Comparison of ENCODE assay signal across 7 cellular contexts in genomic region chr3:12630843-12631242, GRCh38. TPM values are rescaled to one million over a fixed set of nuclear protein-coding genes. Genes with fewer than 3 reads are reported as not detected.
DNase-seq lines count a peak whose midpoint lies in the region; ATAC-seq and TF ChIP-seq lines count a peak whose summit lies in the region.
"Not testable (repeated sequence)": the region's sequence is repeated elsewhere in the genome, so short reads cannot be mapped to it uniquely, and the experiment has no call there.

No MANE protein-coding gene starts in this region.

- not testable (repeated sequence) for H2BK5ac ChIP-seq in trophoblast cell (ENCODE audit: low read depth, low read length, poor library complexity)

- peak overlapping the region; percentile 21 for H3K4ac ChIP-seq in trophoblast cell (ENCODE audit: low read depth, low read length)

- H3K79me2 ChIP-seq in Karpas-422 (ENCODE audit: low read length) (peaks cover 97% of the 10 kb centered on the region), trophoblast cell (ENCODE audit: control insufficient read depth, insufficient read depth, low read length, poor library complexity) (peaks cover 14% of the 10 kb centered on the region)

- H3K9ac ChIP-seq in Karpas-422 (ENCODE audit: low read length); trophoblast cell (ENCODE audit: low read length): not testable (repeated sequence)

- 87 to 92% (median 91%) methylated on average over 7 of the region's 7 CpGs for WGBS in heart left ventricle, 4 donors
- WGBS in trophoblast cell (ENCODE audit: extremely low coverage, insufficient coverage, insufficient read length) = no CpG with 5 or more reads among the region's 7 CpGs

- H3K9me2 ChIP-seq in Karpas-422 (replicated peaks; ENCODE audit: insufficient read depth, low read length) = not testable (repeated sequence)

- H3K23ac ChIP-seq in trophoblast cell (ENCODE audit: low read length) = not testable (repeated sequence)

- H3K27ac ChIP-seq in C4-2B = peak overlapping the region; percentile 70
- H3K27ac ChIP-seq in Karpas-422 (ENCODE audit: low read length) = peak overlapping the region; percentile 69
- peak overlapping the region; percentile 26 to 81 (median 66) for H3K27ac ChIP-seq in heart left ventricle
- H3K27ac ChIP-seq in trophoblast cell (ENCODE audit: low read depth, low read length) = not testable (repeated sequence)

- H3K79me1 ChIP-seq in trophoblast cell (ENCODE audit: low read length) = not testable (repeated sequence)

- H4K91ac ChIP-seq in trophoblast cell (ENCODE audit: low read depth, low read length) = not testable (repeated sequence)

- not testable (repeated sequence) for H3K36me3 ChIP-seq in Karpas-422 (ENCODE audit: insufficient read depth, low read length); heart left ventricle; trophoblast cell (ENCODE audit: control insufficient read depth in 1 of 2, insufficient read depth in 2 of 2, low read length in 2 of 2)

- H3K14ac ChIP-seq in trophoblast cell (ENCODE audit: low read length) = not testable (repeated sequence)

- not testable (repeated sequence) for TF ChIP-seq CTCF in C4-2B (conservative IDR thresholded peaks at IDR 0.05); heart left ventricle (IDR thresholded peaks at IDR 0.05)

- H4K20me1 ChIP-seq in Karpas-422 (ENCODE audit: insufficient read depth, low read depth, low read length) = peaks cover 19% of the 10 kb centered on the region; the same call in 1 of the 2 replicates

- H3K27me3 Mint-ChIP-seq in memory B cell = not testable (repeated sequence)

- H3K4me2 ChIP-seq in Karpas-422 (ENCODE audit: low read depth, low read length, poor library complexity, severe bottlenecking) = peak overlapping the region; percentile 41
- not testable (repeated sequence) for H3K4me2 ChIP-seq in trophoblast cell (ENCODE audit: low read length)

- not testable (repeated sequence) for H3K4me3 Mint-ChIP-seq in memory B cell

- H2BK12ac ChIP-seq in trophoblast cell (ENCODE audit: low read length) = not testable (repeated sequence)

- ATAC-seq in activated naive CD4-positive, alpha-beta T cell treated with anti-CD3 and anti-CD28 coated beads, Interleukin-2, amount 50 U/mL, for 72 hours = peak; percentile 24 to 80
- ATAC-seq in heart left ventricle; memory B cell (ENCODE audit: low read depth): not testable (repeated sequence)
- peak; percentile 43 for ATAC-seq in stimulated activated naive CD8-positive, alpha-beta T cell treated with anti-CD3 and anti-CD28 coated beads, Interleukin-15, Interleukin-2, amounts not matched to agents 100 U/mL and 50 U/mL, for 24 hours

- DNase-seq in Karpas-422; activated naive CD4-positive, alpha-beta T cell treated with anti-CD3 and anti-CD28 coated beads, Interleukin-2, amount 50 U/mL, for 72 hours (ENCODE audit: low spot score in 2 of 2); heart left ventricle; memory B cell (ENCODE audit: low spot score in 2 of 2); trophoblast cell: not testable (repeated sequence)
- peak; percentile 17 for DNase-seq in stimulated activated naive CD8-positive, alpha-beta T cell treated with anti-CD3 and anti-CD28 coated beads, Interleukin-15, Interleukin-2, amounts not matched to agents 100 U/mL and 50 U/mL, for 24 hours

- H3K18ac ChIP-seq in trophoblast cell (ENCODE audit: low read length) = not testable (repeated sequence)

- H3K36me3 Mint-ChIP-seq in activated naive CD4-positive, alpha-beta T cell treated with anti-CD3 and anti-CD28 coated beads, Interleukin-2, amount 50 U/mL, for 72 hours = not testable (repeated sequence)
- H3K36me3 Mint-ChIP-seq in memory B cell = peaks cover 16% of the 10 kb centered on the region

- intact Hi-C loops in heart left ventricle (cut with DNase I) = not testable (repeated sequence)

- not testable (repeated sequence) for TF ChIP-seq POLR2A in heart left ventricle (IDR thresholded peaks at IDR 0.05)

- H2AFZ ChIP-seq in Karpas-422 (ENCODE audit: low read length); trophoblast cell (ENCODE audit: insufficient read depth, low read length, poor library complexity): not testable (repeated sequence)

- not testable (repeated sequence) for H3K4me3 ChIP-seq in Karpas-422 (ENCODE audit: low read length); heart left ventricle; trophoblast cell (ENCODE audit: low read depth, low read length)

- not testable (repeated sequence) for H3K27ac Mint-ChIP-seq in activated naive CD4-positive, alpha-beta T cell treated with anti-CD3 and anti-CD28 coated beads, Interleukin-2, amount 50 U/mL, for 72 hours
- H3K27ac Mint-ChIP-seq in memory B cell = peak overlapping the region; percentile 20

- H4K8ac ChIP-seq in trophoblast cell (ENCODE audit: low read depth, low read length) = not testable (repeated sequence)

- peaks cover 58% of the 10 kb centered on the region for H3K4me1 ChIP-seq in Karpas-422 (ENCODE audit: low read length)
- H3K4me1 ChIP-seq in heart left ventricle = peaks cover 2 to 74% (median 46%) of the 10 kb centered on the region in 12 donors
- H3K4me1 ChIP-seq in trophoblast cell (ENCODE audit: control insufficient read depth in 1 of 2, insufficient read depth in 2 of 2, low read length in 2 of 2) = not testable (repeated sequence)

- H3K9me3 Mint-ChIP-seq in activated naive CD4-positive, alpha-beta T cell treated with anti-CD3 and anti-CD28 coated beads, Interleukin-2, amount 50 U/mL, for 72 hours; memory B cell: not testable (repeated sequence)

- H3K9me3 ChIP-seq in Karpas-422 (ENCODE audit: low read length); heart left ventricle; trophoblast cell (ENCODE audit: insufficient read depth, low read depth, low read length): not testable (repeated sequence)

- not testable (repeated sequence) for H2AK5ac ChIP-seq in trophoblast cell (ENCODE audit: low read length)

- not testable (repeated sequence) for H3K27me3 ChIP-seq in Karpas-422 (ENCODE audit: low read length); heart left ventricle; trophoblast cell (ENCODE audit: insufficient read depth, low read length)

- not testable (repeated sequence) for H2BK120ac ChIP-seq in trophoblast cell (ENCODE audit: insufficient read depth, low read length, poor library complexity)

- peaks cover 24% of the 10 kb centered on the region for H3K4me1 Mint-ChIP-seq in memory B cell

- H4K12ac ChIP-seq in trophoblast cell (ENCODE audit: low read depth, low read length) = not testable (repeated sequence)

RNA-seq across cellular contexts. Expression of gene RAF1, which starts 33.1 kb away (rescaled TPM):
- total RNA-seq in Karpas-422 (2014; rRNA removed; shearing (Covaris generic); ENCODE audit: low replicate concordance) = 71.5 and 89.5 TPM in 2 replicates
- total RNA-seq in activated naive CD4-positive, alpha-beta T cell treated with anti-CD3 and anti-CD28 coated beads, Interleukin-2, amount 50 U/mL, for 72 hours = 10 to 100 TPM; 75.9 to 97.0 TPM
- 100 to 1,000 TPM in 8 of 9 donors, 10 to 100 TPM in 1; 99.2 to 197 (median 135) TPM for total RNA-seq in heart left ventricle
- 100 to 1,000 TPM in 1 of 2 donors, 10 to 100 TPM in 1; 62.7 to 159 TPM for polyA plus RNA-seq in heart left ventricle
- polyA plus RNA-seq in trophoblast cell (2013) = 56.2 and 59.5 TPM in 2 replicates
